In genomic region chr1:116503535-116504307, GRCh38 we compare ENCODE assay signal across 1 cellular context.
TF ChIP-seq lines count a peak whose summit lies in the region.

No MANE protein-coding gene starts in this region.

TF ChIP-seq in K562, 482 proteins besides CTCF, POLR2A, EP300 and RAD21 (continued from another document and continues in another):
- no peak for TF ChIP-seq USF1 (CRISPR knock-in tag; IDR thresholded peaks at IDR 0.05)
- peak; percentile 75 to 84; a peak in 3 of 4 replicates for TF ChIP-seq TEAD1 (CRISPR knock-in tag; IDR thresholded peaks at IDR 0.05)
- no peak for TF ChIP-seq MYC (IDR thresholded peaks at IDR 0.05; ENCODE audit: low read depth, low read length)
- TF ChIP-seq MYC (CRISPR knock-in tag; IDR thresholded peaks at IDR 0.05; ENCODE audit: borderline replicate concordance, low read depth): peak; percentile 43; the same call in 1 of the 2 replicates
- peak; percentile 56 for TF ChIP-seq CXXC5 (CRISPR knock-in tag; IDR thresholded peaks at IDR 0.05)
- TF ChIP-seq BCL6 (CRISPR knock-in tag; IDR thresholded peaks at IDR 0.05): no peak
- TF ChIP-seq ELF4 (CRISPR knock-in tag; IDR thresholded peaks at IDR 0.05): no peak
- TF ChIP-seq CBFA2T2 (conservative IDR thresholded peaks at IDR 0.05): peak; percentile 91
- no peak for TF ChIP-seq IRF9 (tag; IDR thresholded peaks at IDR 0.05)
- TF ChIP-seq ZNF740 (CRISPR knock-in tag; IDR thresholded peaks at IDR 0.05): peak; percentile 75
- TF ChIP-seq ZNF740 (tag; IDR thresholded peaks at IDR 0.05): no peak
- no peak for TF ChIP-seq SRSF1 (IDR thresholded peaks at IDR 0.05; ENCODE audit: low read depth, low read length)
- TF ChIP-seq ZNF76 (CRISPR knock-in tag; IDR thresholded peaks at IDR 0.05; ENCODE audit: borderline replicate concordance): no peak
- TF ChIP-seq CAMTA2 (CRISPR knock-in tag; conservative IDR thresholded peaks at IDR 0.05): peak; percentile 65; the same call in 1 of the 2 replicates
- 0 out of 4 replicates have a peak, but pooled peaks of 1 of the 2 experiments have one; percentile 13 for TF ChIP-seq MLLT1 (IDR thresholded peaks at IDR 0.05)
- peak; percentile 88 for TF ChIP-seq TAL1 (IDR thresholded peaks at IDR 0.05)
- TF ChIP-seq BRF1 (IDR thresholded peaks at IDR 0.05; ENCODE audit: borderline replicate concordance, extremely low read depth, insufficient read length): no peak
- no peak for TF ChIP-seq ZNF561 (CRISPR knock-in tag; conservative IDR thresholded peaks at IDR 0.05)
- no peak for TF ChIP-seq ELF1 (tag; IDR thresholded peaks at IDR 0.05)
- no peak for TF ChIP-seq HNRNPH1 (optimal IDR thresholded peaks at IDR 0.05; ENCODE audit: low read depth, low read length)
- peak in 1 of 2 experiments; percentile 92; a peak in 2 of 4 replicates for TF ChIP-seq KDM1A (IDR thresholded peaks at IDR 0.05)
- TF ChIP-seq CHD7 (IDR thresholded peaks at IDR 0.05; ENCODE audit: low read depth, low read length): no peak
- no peak for TF ChIP-seq KLF1 (tag; IDR thresholded peaks at IDR 0.05)
- peak; percentile 55 for TF ChIP-seq MAFK (IDR thresholded peaks at IDR 0.05; ENCODE audit: low read length)
- TF ChIP-seq ZFP91 (CRISPR knock-in tag; IDR thresholded peaks at IDR 0.05): no peak
- no peak for TF ChIP-seq MXD1 (CRISPR knock-in tag; IDR thresholded peaks at IDR 0.05; ENCODE audit: borderline replicate concordance, poor library complexity, severe bottlenecking)
- 0 out of 2 replicates have a peak, but pooled peaks have one; percentile 23 for TF ChIP-seq CHD2 (IDR thresholded peaks at IDR 0.05; ENCODE audit: low read depth, low read length)
- TF ChIP-seq GATAD2B (IDR thresholded peaks at IDR 0.05; ENCODE audit: borderline replicate concordance): peak; percentile 70; the same call in 1 of the 2 replicates
- TF ChIP-seq SAFB2 (IDR thresholded peaks at IDR 0.05; ENCODE audit: borderline replicate concordance, low read depth, low read length, severe bottlenecking): no peak
- TF ChIP-seq SMARCB1 (IDR thresholded peaks at IDR 0.05; ENCODE audit: insufficient read length, low read depth): peak; percentile 70
- no peak for TF ChIP-seq DNMT1 (IDR thresholded peaks at IDR 0.05)
- no peak for TF ChIP-seq KDM2B (CRISPR knock-in tag; IDR thresholded peaks at IDR 0.05)
- 0 out of 2 replicates have a peak, but pooled peaks have one; percentile 12 for TF ChIP-seq PHB2 (IDR thresholded peaks at IDR 0.05; ENCODE audit: low read depth)
- no peak; a peak in 1 of 4 replicates for TF ChIP-seq MAZ (CRISPR knock-in tag; conservative IDR thresholded peaks at IDR 0.05 in 1 of 2, IDR thresholded peaks at IDR 0.05 in 1 of 2)
- peak; percentile 85 for TF ChIP-seq NFRKB (IDR thresholded peaks at IDR 0.05; ENCODE audit: low read depth)
- TF ChIP-seq SIN3B (IDR thresholded peaks at IDR 0.05; ENCODE audit: low read depth): no peak
- TF ChIP-seq NCOA1 (IDR thresholded peaks at IDR 0.05; ENCODE audit: low read depth): peak; percentile 72; the same call in 1 of the 2 replicates
- TF ChIP-seq ARID3A (IDR thresholded peaks at IDR 0.05; ENCODE audit: borderline replicate concordance, low read depth, low read length): peak; percentile 66
- no peak; the same call in 1 of the 2 replicates for TF ChIP-seq MTA3 (IDR thresholded peaks at IDR 0.05; ENCODE audit: borderline replicate concordance)
- TF ChIP-seq ZNF277 (CRISPR knock-in tag; IDR thresholded peaks at IDR 0.05; ENCODE audit: borderline replicate concordance): no peak
